In genomic region chr9:127783644-127784043, GRCh38 we compare ENCODE assay signal across 9 cellular contexts. TPM values are rescaled to one million over a fixed set of nuclear protein-coding genes. Genes with fewer than 3 reads are reported as not detected.
DNase-seq lines count a peak whose midpoint lies in the region; ATAC-seq and TF ChIP-seq lines count a peak whose summit lies in the region.
"Had no signal": no experiment of that assay in that cellular context is flagged by ENCODE, and none has a peak within 500 bp of the region (broad histone marks: within the 10 kb centered on the region; RNA-seq: fewer than 3 reads in every experiment).

No MANE protein-coding gene starts in this region.

- TF ChIP-seq EP300 in stomach (IDR thresholded peaks at IDR 0.05): no peak

- peaks cover 18% of the 10 kb centered on the region for H3K36me3 Mint-ChIP-seq in activated CD8-positive, alpha-beta memory T cell treated with anti-CD3 and anti-CD28 coated beads, Interleukin-2, amount 10 ng/mL, durations not matched to agents 7 days and 5 days
- peaks cover 10% of the 10 kb centered on the region for H3K36me3 Mint-ChIP-seq in T-cell

- H3K9me3 ChIP-seq in esophagus squamous epithelium: no peaks in the 10 kb centered on the region
- no peaks in the 10 kb centered on the region for H3K9me3 ChIP-seq in stomach

- peaks cover 0 to 67% (median 39%) of the 10 kb centered on the region in 3 donors for H3K4me1 ChIP-seq in esophagus squamous epithelium
- peaks cover 18 to 78% (median 47%) of the 10 kb centered on the region in 4 donors for H3K4me1 ChIP-seq in stomach

- peaks cover 77% of the 10 kb centered on the region for H3K4me1 Mint-ChIP-seq in activated CD8-positive, alpha-beta memory T cell treated with anti-CD3 and anti-CD28 coated beads, Interleukin-2, amount 10 ng/mL, durations not matched to agents 7 days and 5 days
- peaks cover 69 to 75% (median 75%) of the 10 kb centered on the region in 3 donors for H3K4me1 Mint-ChIP-seq in T-cell

- no peaks in the 10 kb centered on the region for H3K9me3 Mint-ChIP-seq in activated CD8-positive, alpha-beta memory T cell treated with anti-CD3 and anti-CD28 coated beads, Interleukin-2, amount 10 ng/mL, durations not matched to agents 7 days and 5 days (ENCODE audit: low read depth)
- no peaks in the 10 kb centered on the region for H3K9me3 Mint-ChIP-seq in T-cell

- H3K36me3 ChIP-seq in esophagus squamous epithelium (peaks cover 14 to 20% (median 16%) of the 10 kb centered on the region in 3 donors), stomach (peaks cover 16 to 19% (median 17%) of the 10 kb centered on the region in 4 donors)

- ATAC-seq in activated CD8-positive, alpha-beta memory T cell treated with anti-CD3 and anti-CD28 coated beads, Interleukin-2, amount 10 ng/mL, durations not matched to agents 7 days and 5 days: no peak
- no peak for ATAC-seq in T-cell (replicated peaks in 1 of 4)
- ATAC-seq in GM19452 (IDR thresholded peaks at IDR 0.05; ENCODE audit: unreplicated experiment): no peak

- no peak for DNase-seq in activated CD8-positive, alpha-beta memory T cell treated with anti-CD3 and anti-CD28 coated beads, Interleukin-2, amount 10 ng/mL, durations not matched to agents 7 days and 5 days
- DNase-seq in activated CD8-positive, alpha-beta memory T cell treated with anti-CD3 and anti-CD28 coated beads, Interleukin-2, amount 50 U/mL, for 48 hours: no peak
- DNase-seq in T-cell (peak in 1 of 34 experiments; percentile 39), esophagus squamous epithelium (lab: John Stamatoyannopoulos, UW) (no peak), stomach (no peak), middle frontal gyrus (ENCODE audit: extremely low spot score, low spot score) (no peak), HEK293T (ENCODE audit: extremely low spot score) (no peak)

- POLR2A ChIA-PET in T-cell (lab: Charles Lee): no interaction called here
- POLR2A ChIA-PET in HEK293T (lab: Yijun Ruan, JAX): no interaction called here

- intact Hi-C loops in esophagus squamous epithelium (cut with DNase I) (loop anchor here (5.0 kb wide), 1 partner anchor 46 kb away; the partner anchor contains the start of gene TOR2A), stomach (cut with DNase I; ENCODE audit: low total_unique reads) (loop anchor here (5.0 kb wide), 2 partner anchors 46 to 176 kb away; partner anchors contain the start of gene TOR2A)

- no peaks in the 10 kb centered on the region for H3K27me3 Mint-ChIP-seq in activated CD8-positive, alpha-beta memory T cell treated with anti-CD3 and anti-CD28 coated beads, Interleukin-2, amount 10 ng/mL, durations not matched to agents 7 days and 5 days
- no peaks in the 10 kb centered on the region for H3K27me3 Mint-ChIP-seq in T-cell

- H3K4me3 Mint-ChIP-seq in activated CD8-positive, alpha-beta memory T cell treated with anti-CD3 and anti-CD28 coated beads, Interleukin-2, amount 10 ng/mL, durations not matched to agents 7 days and 5 days: peak overlapping the region; percentile 67
- peak overlapping the region; percentile 51 to 68 (median 59) for H3K4me3 Mint-ChIP-seq in T-cell

- TF ChIP-seq POLR2A in esophagus squamous epithelium (IDR thresholded peaks at IDR 0.05) (no peak), stomach (IDR thresholded peaks at IDR 0.05) (no peak)

- H3K4me3 ChIP-seq in esophagus squamous epithelium: no peak overlapping the region
- H3K4me3 ChIP-seq in stomach: no peak overlapping the region

- H3K27me3 ChIP-seq in esophagus squamous epithelium (no peaks in the 10 kb centered on the region), stomach (no peaks in the 10 kb centered on the region)

- CTCF ChIA-PET in activated CD8-positive, alpha-beta memory T cell treated with anti-CD3 and anti-CD28 coated beads, Interleukin-2, amount 10 ng/mL, durations not matched to agents 7 days and 5 days (lab: Charles Lee): interaction anchor here (1.0 to 8.7 kb wide), 8 partner anchors 12 to 137 kb away, joined by 5 to 86 read pairs (median 34); partner anchors contain the start of genes PTRH1, TOR2A and TTC16
- CTCF ChIA-PET in T-cell (lab: Charles Lee) (interaction anchor here in 1 of 2 donors (1.4 kb wide), 1 partner anchor 20 kb away, joined by 4 read pairs; no protein-coding TSS in a partner anchor), HEK293T (lab: Yijun Ruan, JAX) (interaction anchor here (1.2 kb wide), 1 partner anchor 41 kb away, joined by 3 read pairs; no protein-coding TSS in a partner anchor)

- H3K27ac ChIP-seq in esophagus squamous epithelium: peak overlapping the region; percentile 55 to 100 (median 96)
- H3K27ac ChIP-seq in stomach: peak overlapping the region; percentile 50 to 99 (median 96)
- H3K27ac ChIP-seq: epithelial cell of prostate had no signal

- no peak for TF ChIP-seq CTCF in esophagus squamous epithelium (IDR thresholded peaks at IDR 0.05)
- TF ChIP-seq CTCF in stomach (IDR thresholded peaks at IDR 0.05): no peak

- peak overlapping the region; percentile 89 for H3K27ac Mint-ChIP-seq in activated CD8-positive, alpha-beta memory T cell treated with anti-CD3 and anti-CD28 coated beads, Interleukin-2, amount 10 ng/mL, durations not matched to agents 7 days and 5 days
- H3K27ac Mint-ChIP-seq in T-cell: peak overlapping the region; percentile 96 to 97

- WGBS in esophagus squamous epithelium, 2 donors: 63 to 74% methylated on average over 4 to 6 of the region's 6 CpGs
- WGBS in stomach, 5 donors: 72 to 81% (median 77%) methylated on average over 6 of the region's 6 CpGs

TF ChIP-seq in HEK293T, 16 proteins besides CTCF, POLR2A, EP300 and RAD21:
- no peak for TF ChIP-seq PKNOX1 (IDR thresholded peaks at IDR 0.05)
- no peak for TF ChIP-seq TARDBP (IDR thresholded peaks at IDR 0.05)
- no peak for TF ChIP-seq ZNF384 (IDR thresholded peaks at IDR 0.05)
- no peak for TF ChIP-seq FOXA1 (IDR thresholded peaks at IDR 0.05)

RNA-seq across cellular contexts. Expression of gene CDK9, which starts 2.2 kb away (rescaled TPM):
- total RNA-seq in activated CD8-positive, alpha-beta memory T cell treated with anti-CD3 and anti-CD28 coated beads, Interleukin-2, amount 10 ng/mL, durations not matched to agents 7 days and 5 days: 100 to 1,000 TPM; 120 to 128 TPM
- total RNA-seq in T-cell (100 to 1,000 TPM; 108 to 159 (median 147) TPM), esophagus squamous epithelium (10 to 100 TPM; 22.3 to 53.2 (median 41.2) TPM), stomach (100 to 1,000 TPM in 1 of 5 donors, 10 to 100 TPM in 4; 42.8 to 114 (median 92.7) TPM)
- 10 to 100 TPM; 25.3 to 34.7 (median 34.4) TPM for polyA plus RNA-seq in stomach

RNA-seq across cellular contexts. Expression of gene SH2D3C, which starts 5.2 kb away (rescaled TPM):
- 10 to 100 TPM; 75.2 to 87.8 TPM for total RNA-seq in activated CD8-positive, alpha-beta memory T cell treated with anti-CD3 and anti-CD28 coated beads, Interleukin-2, amount 10 ng/mL, durations not matched to agents 7 days and 5 days
- total RNA-seq in T-cell: 10 to 100 TPM; 31.6 to 48.7 (median 47.7) TPM
- 1 to 10 TPM in 3 of 4 donors, under 1 TPM in 1; 0.38 to 4.8 (median 2.8) TPM for total RNA-seq in esophagus squamous epithelium
- 10 to 100 TPM in 1 of 5 donors, 1 to 10 TPM in 2, not detected in 2; 1.8 to 38.1 (median 5.1) TPM for total RNA-seq in stomach
- 1 to 10 TPM; 3.5 to 4.7 (median 4.3) TPM for polyA plus RNA-seq in stomach

RNA-seq across cellular contexts. Expression of gene FPGS, which starts 19.0 kb away (rescaled TPM):
- total RNA-seq in activated CD8-positive, alpha-beta memory T cell treated with anti-CD3 and anti-CD28 coated beads, Interleukin-2, amount 10 ng/mL, durations not matched to agents 7 days and 5 days: 100 to 1,000 TPM; 109 to 117 TPM
- 100 to 1,000 TPM in 3 of 5 donors, 10 to 100 TPM in 2; 78.4 to 151 (median 139) TPM for total RNA-seq in T-cell
- total RNA-seq in esophagus squamous epithelium: 10 to 100 TPM; 38.2 to 52.0 (median 47.0) TPM
- 100 to 1,000 TPM in 2 of 5 donors, 10 to 100 TPM in 3; 67.0 to 235 (median 97.1) TPM for total RNA-seq in stomach
- polyA plus RNA-seq in stomach: 10 to 100 TPM; 29.1 to 42.7 (median 30.2) TPM

RNA-seq across cellular contexts. Expression of gene TOR2A, which starts 48.5 kb away (rescaled TPM):
- 10 to 100 TPM; 24.1 to 26.8 TPM for total RNA-seq in activated CD8-positive, alpha-beta memory T cell treated with anti-CD3 and anti-CD28 coated beads, Interleukin-2, amount 10 ng/mL, durations not matched to agents 7 days and 5 days
- total RNA-seq in T-cell: 10 to 100 TPM in 3 of 5 donors, 1 to 10 TPM in 2; 7.7 to 18.4 (median 15.5) TPM
- 10 to 100 TPM; 10.7 to 12.5 (median 11.5) TPM for total RNA-seq in esophagus squamous epithelium
- total RNA-seq in stomach: 10 to 100 TPM in 3 of 5 donors, 1 to 10 TPM in 2; 5.0 to 87.8 (median 14.6) TPM
- 10 to 100 TPM in 1 of 3 donors, 1 to 10 TPM in 2; 6.1 to 12.4 (median 9.7) TPM for polyA plus RNA-seq in stomach
